Comparison of ENCODE assay signal across 8 cellular contexts in genomic region chr12:96434107-96434506, GRCh38. TPM values are rescaled to one million over a fixed set of nuclear protein-coding genes. Genes with fewer than 3 reads are reported as not detected.
A peak's percentile ranks its signal among the peaks of the same experiment; 100 is the strongest.
DNase-seq lines count a peak whose midpoint lies in the region; ATAC-seq lines count a peak whose summit lies in the region.

No MANE protein-coding gene starts in this region.

- DNase-seq in GM04503 (ENCODE audit: low read depth) (peak; percentile 75), T follicular helper cell (ENCODE audit: low read depth) (peak; percentile 78), astrocyte of the hippocampus (ENCODE audit: low read depth, low spot score) (peak; percentile 87), NCI-H2196 (lab: John Stamatoyannopoulos, UW; ENCODE audit: unreplicated experiment) (no peak), occipital lobe (lab: John Stamatoyannopoulos, UW) (no peak)
- DNase-seq in stimulated activated CD4-positive, alpha-beta T cell treated with anti-CD3 and anti-CD28 coated beads, Interleukin-2, amount 100 ng/mL, for 4 hours (ENCODE audit: low read depth), result peak; percentile 54

- ATAC-seq in HG02885 (IDR thresholded peaks at IDR 0.05; ENCODE audit: poor library complexity, unreplicated experiment), result peak; percentile 87
- no peak for ATAC-seq in HG02763 (IDR thresholded peaks at IDR 0.05; ENCODE audit: unreplicated experiment)

RNA-seq across cellular contexts. Expression of gene CDK17, which starts 33.9 kb away (rescaled TPM):
- total RNA-seq in occipital lobe, result 107 TPM

RNA-seq across cellular contexts. Expression of gene CFAP54, which starts 55.3 kb away (rescaled TPM):
- 5.9 TPM for total RNA-seq in occipital lobe

Comparison
In these comparisons a context has a peak if more than half of its experiments do, and no peak if none do; other contexts are left out.
1. DNase-seq: peak in GM04503 (single experiment), T follicular helper cell (single experiment), astrocyte of the hippocampus (single experiment) and stimulated activated CD4-positive, alpha-beta T cell treated with anti-CD3 and anti-CD28 coated beads, Interleukin-2, amount 100 ng/mL, for 4 hours (single experiment); none in NCI-H2196 (single experiment) and occipital lobe (single experiment).